In the genomic region with DNA sequence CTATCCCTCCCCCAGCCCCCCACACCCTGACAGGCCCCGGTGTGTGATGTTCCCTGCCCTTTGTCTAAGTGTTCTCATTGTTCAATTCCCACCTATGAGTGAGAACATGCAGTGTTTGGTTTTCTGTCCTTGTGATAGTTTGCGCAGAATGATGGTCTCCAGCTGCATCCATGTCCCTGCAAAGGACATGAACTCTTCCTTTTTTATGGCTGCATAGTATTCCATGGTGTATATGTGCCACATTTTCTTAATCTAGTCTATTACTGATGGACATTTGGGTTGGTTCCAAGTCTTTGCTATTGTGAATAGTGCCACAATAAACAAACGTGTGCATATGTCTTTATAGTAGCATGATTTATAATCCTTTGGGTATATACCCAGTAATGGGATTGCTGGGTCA, we compare ENCODE assay signal across 11 cellular contexts. TPM values are rescaled to one million over a fixed set of nuclear protein-coding genes. Genes with fewer than 3 reads are reported as not detected.
"Had no signal": no experiment of that assay in that cellular context is flagged by ENCODE, and none has a peak within 500 bp of the region (broad histone marks: within the 10 kb centered on the region; RNA-seq: fewer than 3 reads in every experiment).

No MANE protein-coding gene starts in this region.

RNA-seq across cellular contexts. Expression of a gene that starts 15.2 kb away (rescaled TPM):
- total RNA-seq: OCI-LY7, PC-3, Peyer's patch, Right ventricle myocardium inferior, Right ventricle myocardium superior, RPMI7951, SJCRH30, SK-MEL-5, T-cell had no signal
- polyA plus RNA-seq: SK-N-SH had no signal

RNA-seq across cellular contexts. Expression of a gene that starts 40.4 kb away (rescaled TPM):
- total RNA-seq: OCI-LY7, PC-3, PC-9, Right ventricle myocardium inferior, RPMI7951, SJCRH30, SK-MEL-5 had no signal
- polyA plus RNA-seq: SK-N-SH had no signal
